In genomic region chr21:45001134-45002095, GRCh38 we compare ENCODE assay signal across 11 cellular contexts.
DNase-seq lines count a peak whose midpoint lies in the region; ATAC-seq and TF ChIP-seq lines count a peak whose summit lies in the region.
"Had no signal": no experiment of that assay in that cellular context is flagged by ENCODE, and none has a peak within 500 bp of the region (broad histone marks: within the 10 kb centered on the region; RNA-seq: fewer than 3 reads in every experiment).

No MANE protein-coding gene starts in this region.

- H3K4me3 ChIP-seq in fibroblast of villous mesenchyme (ENCODE audit: low read depth, low read length) (no peak overlapping the region), rectal smooth muscle tissue (ENCODE audit: low read length) (no peak overlapping the region)
- H3K4me3 ChIP-seq: cardiac muscle cell, GM12878 had no signal

- no peak overlapping the region for H3K9ac ChIP-seq in rectal smooth muscle tissue (ENCODE audit: low read length)

- ATAC-seq in HG03571 (IDR thresholded peaks at IDR 0.05; ENCODE audit: unreplicated experiment) (no peak), HG02763 (IDR thresholded peaks at IDR 0.05; ENCODE audit: unreplicated experiment) (no peak), GM18517 (IDR thresholded peaks at IDR 0.05; ENCODE audit: unreplicated experiment) (no peak)
- ATAC-seq: GM12878 had no signal

- H3K36me3 ChIP-seq in rectal smooth muscle tissue (ENCODE audit: control insufficient read depth, insufficient read depth, low read length) = no peaks in the 10 kb centered on the region
- H3K36me3 ChIP-seq: cardiac muscle cell had no signal

- no peak for TF ChIP-seq CTCF in fibroblast of villous mesenchyme (IDR thresholded peaks at IDR 0.05; ENCODE audit: insufficient read depth, low read depth, low read length)

- no peaks in the 10 kb centered on the region for H3K27me3 ChIP-seq in rectal smooth muscle tissue (ENCODE audit: control insufficient read depth, insufficient read depth, low read length)
- H3K27me3 ChIP-seq: cardiac muscle cell had no signal

- peaks cover 26% of the 10 kb centered on the region for H3K4me1 ChIP-seq in rectal smooth muscle tissue (ENCODE audit: control insufficient read depth, insufficient read depth, low read length)

- DNase-seq in EL (peak; percentile 83), RKO (ENCODE audit: low spot score) (peak; percentile 23), fibroblast of villous mesenchyme (ENCODE audit: low read depth) (peak; percentile 48), iPS-NIHi7 (ENCODE audit: extremely low spot score) (no peak)
- DNase-seq: NCI-H2081 treated with DMSO at 0.1 percent for 48 hours had no signal

- H3K27ac ChIP-seq in rectal smooth muscle tissue (ENCODE audit: low read depth, low read length) = peak overlapping the region; percentile 71
- H3K27ac ChIP-seq: cardiac muscle cell had no signal
